8 cellular contexts compared by ENCODE assay signal in the genomic region with DNA sequence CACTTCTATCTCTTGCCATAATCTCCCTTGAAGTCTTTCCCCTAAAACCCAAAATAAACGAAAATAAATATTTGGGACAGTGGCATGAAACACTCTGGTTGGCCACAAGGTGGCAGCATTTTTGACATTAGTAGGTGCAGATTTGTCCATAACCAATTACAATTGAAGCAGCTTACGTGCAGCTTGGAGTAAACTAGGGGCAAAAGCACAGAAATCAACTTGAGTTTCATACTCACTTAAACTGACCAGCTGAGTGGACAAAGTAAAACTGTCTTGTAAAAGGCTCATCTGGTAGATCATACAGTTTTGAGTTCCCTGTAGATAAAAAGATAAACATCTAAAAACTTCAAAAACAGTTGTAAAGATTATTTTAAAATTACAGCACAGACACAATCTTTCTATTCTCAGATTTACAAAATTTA. TPM values are rescaled to one million over a fixed set of nuclear protein-coding genes. Genes with fewer than 3 reads are reported as not detected.
A peak's percentile ranks its signal among the peaks of the same experiment; 100 is the strongest.
DNase-seq lines count a peak whose midpoint lies in the region; ATAC-seq and TF ChIP-seq lines count a peak whose summit lies in the region.

No MANE protein-coding gene starts in this region.

- no peak overlapping the region for H2BK20ac ChIP-seq in IMR-90 (ENCODE audit: low read depth, low read length)

- H4K91ac ChIP-seq in IMR-90 (ENCODE audit: insufficient read depth, low read depth, low read length): no peak overlapping the region

- in situ Hi-C loops in IMR-90 (cut with MboI; ENCODE audit: low sequenced_read_pairs): no loop called here

- no CpG with 5 or more reads among the region's 2 CpGs for WGBS in IMR-90 (ENCODE audit: extremely low coverage in 2 of 2, insufficient read length in 1 of 2), 2 experiments

- peaks cover 43% of the 10 kb centered on the region for H3K36me3 Mint-ChIP-seq in activated naive CD4-positive, alpha-beta T cell treated with anti-CD3 and anti-CD28 coated beads, Interleukin-2, amount 10 ng/mL, durations not matched to agents 7 days and 5 days
- H3K36me3 Mint-ChIP-seq in glutamatergic neuron (ENCODE audit: unreplicated experiment): no peaks in the 10 kb centered on the region

- H3K79me1 ChIP-seq in IMR-90 (ENCODE audit: low read depth in 1 of 2, low read length in 2 of 2): no peaks in the 10 kb centered on the region

- H3K9me3 ChIP-seq in IMR-90 (ENCODE audit: control insufficient read depth, insufficient read depth, low read length) (no peaks in the 10 kb centered on the region), PC-3 (ENCODE audit: low read length) (no peaks in the 10 kb centered on the region)

- no peak overlapping the region for H2BK120ac ChIP-seq in IMR-90 (ENCODE audit: low read depth, low read length)

- H4K5ac ChIP-seq in IMR-90 (ENCODE audit: low read depth, low read length): no peak overlapping the region

- H2AK5ac ChIP-seq in IMR-90 (ENCODE audit: low read depth, low read length): no peak overlapping the region

- TF ChIP-seq CTCF in IMR-90 (conservative IDR thresholded peaks at IDR 0.05; ENCODE audit: low read depth, low read length) (peak; percentile 70), PC-3 (conservative IDR thresholded peaks at IDR 0.05; ENCODE audit: low read depth, low read length) (peak; percentile 82), glutamatergic neuron (IDR thresholded peaks at IDR 0.05; ENCODE audit: partially characterized antibody, unreplicated experiment) (peak; percentile 92)

- intact Hi-C loops in IMR-90 (cut with micrococcal nuclease): no loop called here
- intact Hi-C loops in PC-3 (cut with micrococcal nuclease): no loop called here

- H2BK5ac ChIP-seq in IMR-90 (ENCODE audit: low read depth, low read length, poor library complexity, severe bottlenecking): no peak overlapping the region

- peak; percentile 82 for ATAC-seq in IMR-90 (ENCODE audit: low read depth)
- ATAC-seq in PC-3: peak; percentile 35; the same call in 1 of the 2 replicates
- no peak for ATAC-seq in GM18498 (IDR thresholded peaks at IDR 0.05; ENCODE audit: unreplicated experiment)

- no peak overlapping the region for H2AK9ac ChIP-seq in IMR-90 (replicated peaks; ENCODE audit: low read depth, low read length, poor library complexity)

- TF ChIP-seq POLR2A in IMR-90 (IDR thresholded peaks at IDR 0.05; ENCODE audit: low read depth, low read length): no peak

- no peak overlapping the region for H3K4me2 ChIP-seq in IMR-90 (ENCODE audit: low read depth, low read length)
- no peak overlapping the region for H3K4me2 ChIP-seq in PC-3 (ENCODE audit: low read length)

- H3K23ac ChIP-seq in IMR-90 (ENCODE audit: low read depth, low read length): no peak overlapping the region

- H4K20me1 ChIP-seq in IMR-90 (ENCODE audit: insufficient read depth, low read length): 0 out of 2 replicates have a peak, but pooled peaks cover 4% of the 10 kb centered on the region
- no peaks in the 10 kb centered on the region for H4K20me1 ChIP-seq in PC-3 (ENCODE audit: low read length)

- H3K27me3 Mint-ChIP-seq in activated naive CD4-positive, alpha-beta T cell treated with anti-CD3 and anti-CD28 coated beads, Interleukin-2, amount 10 ng/mL, durations not matched to agents 7 days and 5 days: no peaks in the 10 kb centered on the region
- no peaks in the 10 kb centered on the region for H3K27me3 Mint-ChIP-seq in glutamatergic neuron (ENCODE audit: unreplicated experiment)

- no peak overlapping the region for H3K56ac ChIP-seq in IMR-90 (ENCODE audit: extremely low read depth, insufficient read depth, low read length)

- no peak overlapping the region for H3K14ac ChIP-seq in IMR-90 (replicated peaks; ENCODE audit: low read depth, low read length)

- H3K27me3 ChIP-seq in IMR-90 (ENCODE audit: control insufficient read depth, insufficient read depth, low read length): no peaks in the 10 kb centered on the region
- H3K27me3 ChIP-seq in PC-3 (ENCODE audit: low read length): no peaks in the 10 kb centered on the region

- H3K36me3 ChIP-seq in IMR-90 (ENCODE audit: control insufficient read depth, insufficient read depth, low read length) (peaks cover 44% of the 10 kb centered on the region), PC-3 (ENCODE audit: low read depth, low read length) (peaks cover 7% of the 10 kb centered on the region; the same call in 1 of the 2 replicates)

- CTCF ChIA-PET in IMR-90 (lab: Yijun Ruan, JAX) (interaction anchor here (0.6 kb wide), 1 partner anchor 1171 kb away, joined by 3 read pairs; no protein-coding TSS in a partner anchor), PC-3 (lab: Charles Lee) (interaction anchor here (0.5 kb wide), 1 partner anchor 302 kb away, joined by 7 read pairs; no protein-coding TSS in a partner anchor)
- CTCF ChIA-PET in activated naive CD4-positive, alpha-beta T cell treated with anti-CD3 and anti-CD28 coated beads, Interleukin-2, amount 10 ng/mL, durations not matched to agents 7 days and 5 days (lab: Charles Lee): interaction anchor here (0.7 to 0.9 kb wide), 6 partner anchors 15 to 519 kb away, joined by 3 to 6 read pairs (median 4); no protein-coding TSS in a partner anchor

- dilution Hi-C loops in IMR-90 (cut with HindIII; ENCODE audit: low sequenced_read_pairs, unreplicated experiment): no loop called here

- H3K9me1 ChIP-seq in IMR-90 (ENCODE audit: insufficient read depth, low read length): no peaks in the 10 kb centered on the region

- DNase-seq in DMS53 treated with DMSO at 0.1 percent for 48 hours (lab: John Stamatoyannopoulos, UW; ENCODE audit: unreplicated experiment): peak; percentile 18
- peak; percentile 69 for DNase-seq in IMR-90
- DNase-seq in PC-3: peak; percentile 55
- peak; percentile 55 for DNase-seq in activated naive CD4-positive, alpha-beta T cell treated with anti-CD3 and anti-CD28 coated beads, Interleukin-2, amount 10 ng/mL, durations not matched to agents 7 days and 5 days
- no peak for DNase-seq in glutamatergic neuron
- peak; percentile 43 for DNase-seq in retina
- DNase-seq in T1000 (lab: John Stamatoyannopoulos, UW): no peak

- H4K8ac ChIP-seq in IMR-90 (ENCODE audit: low read depth in 2 of 2, low read length in 2 of 2): no peak overlapping the region

- H3K9me2 ChIP-seq in PC-3 (replicated peaks; ENCODE audit: low read length): no peaks in the 10 kb centered on the region

- no peak overlapping the region for H3K9ac ChIP-seq in IMR-90 (ENCODE audit: low read depth, low read length)
- no peak overlapping the region for H3K9ac ChIP-seq in PC-3 (ENCODE audit: low read length)

- H3K9me3 Mint-ChIP-seq in activated naive CD4-positive, alpha-beta T cell treated with anti-CD3 and anti-CD28 coated beads, Interleukin-2, amount 10 ng/mL, durations not matched to agents 7 days and 5 days: no peaks in the 10 kb centered on the region
- no peaks in the 10 kb centered on the region for H3K9me3 Mint-ChIP-seq in glutamatergic neuron (ENCODE audit: unreplicated experiment)

- no peak overlapping the region for H3K27ac Mint-ChIP-seq in activated naive CD4-positive, alpha-beta T cell treated with anti-CD3 and anti-CD28 coated beads, Interleukin-2, amount 10 ng/mL, durations not matched to agents 7 days and 5 days
- no peak overlapping the region for H3K27ac Mint-ChIP-seq in glutamatergic neuron (ENCODE audit: unreplicated experiment)

- H3K4me1 ChIP-seq in IMR-90 (ENCODE audit: control insufficient read depth, insufficient read depth, low read length) (no peaks in the 10 kb centered on the region), PC-3 (ENCODE audit: insufficient read depth, low read length) (no peaks in the 10 kb centered on the region)

- H3K27ac ChIP-seq in IMR-90 (ENCODE audit: insufficient read depth, low read length) (no peak overlapping the region), PC-3 (ENCODE audit: low read length) (no peak overlapping the region)

- H3K4me3 ChIP-seq in IMR-90 (ENCODE audit: insufficient read depth, low read depth, low read length) (no peak overlapping the region), PC-3 (ENCODE audit: low read length) (no peak overlapping the region)

- no peak overlapping the region for H3K18ac ChIP-seq in IMR-90 (ENCODE audit: low read depth, low read length)

- H3K4me3 Mint-ChIP-seq in activated naive CD4-positive, alpha-beta T cell treated with anti-CD3 and anti-CD28 coated beads, Interleukin-2, amount 10 ng/mL, durations not matched to agents 7 days and 5 days: no peak overlapping the region
- no peak overlapping the region for H3K4me3 Mint-ChIP-seq in glutamatergic neuron (ENCODE audit: unreplicated experiment)

- H3K79me2 ChIP-seq in PC-3 (ENCODE audit: low read length): no peaks in the 10 kb centered on the region

- H3K4ac ChIP-seq in IMR-90 (ENCODE audit: low read depth, low read length): no peak overlapping the region

- POLR2A ChIA-PET in IMR-90 (lab: Charles Lee; ENCODE audit: unreplicated experiment) (no interaction called here), PC-3 (lab: Charles Lee; ENCODE audit: unreplicated experiment) (no interaction called here)

- H2AFZ ChIP-seq in IMR-90 (replicated peaks; ENCODE audit: low read length, poor library complexity) (no peak overlapping the region), PC-3 (ENCODE audit: low read length) (no peak overlapping the region)

- BruUV-seq in IMR-90 (replicated peaks; lab: Mats Ljungman, UMichigan): no TSS peak
- no TSS peak for BruUV-seq in PC-3 (replicated peaks; lab: Mats Ljungman, UMichigan)

- peaks cover 6% of the 10 kb centered on the region for H3K4me1 Mint-ChIP-seq in activated naive CD4-positive, alpha-beta T cell treated with anti-CD3 and anti-CD28 coated beads, Interleukin-2, amount 10 ng/mL, durations not matched to agents 7 days and 5 days
- no peaks in the 10 kb centered on the region for H3K4me1 Mint-ChIP-seq in glutamatergic neuron (ENCODE audit: low read depth, unreplicated experiment)

- H2BK15ac ChIP-seq in IMR-90 (ENCODE audit: low read depth, low read length): no peak overlapping the region

- H3F3A ChIP-seq in PC-3 (ENCODE audit: low read length, unreplicated experiment): no peaks in the 10 kb centered on the region

- TF ChIP-seq RAD21 in IMR-90 (IDR thresholded peaks at IDR 0.05; ENCODE audit: low read length): 0 out of 2 replicates have a peak, but pooled peaks have one; percentile 17

TF ChIP-seq in IMR-90, 13 proteins besides CTCF, POLR2A, EP300 and RAD21:
- TF ChIP-seq SMC3 (IDR thresholded peaks at IDR 0.05; ENCODE audit: low read depth, low read length) (peak; percentile 38), CHD1 (IDR thresholded peaks at IDR 0.05; ENCODE audit: low read depth, low read length) (no peak)

RNA-seq across cellular contexts. Expression of a gene that starts 18.8 kb away (rescaled TPM):
- total RNA-seq in IMR-90 (2012; rRNA removed): 30.6 and 123 TPM in 2 replicates
- 74.1 and 79.2 TPM in 2 replicates for polyA plus RNA-seq in IMR-90 (2012; rRNA removed)
- 59.1 and 65.9 TPM in 2 replicates for polyA plus RNA-seq in IMR-90 (2012; cell fraction: cytosol; rRNA removed)
- polyA plus RNA-seq in IMR-90 (2012; cell fraction: nucleus; rRNA removed; ENCODE audit: low replicate concordance): 17.9 and 79.5 TPM in 2 replicates
- total RNA-seq in PC-3 (2014; rRNA removed): 165 and 203 TPM in 2 replicates
- total RNA-seq in glutamatergic neuron (ENCODE audit: unreplicated experiment): 122 TPM

Comparison
In these comparisons a context has a peak if more than half of its experiments do, and no peak if none do; other contexts are left out.
1. DNase-seq: peak in DMS53 treated with DMSO at 0.1 percent for 48 hours (single experiment), IMR-90 (single experiment), PC-3 (single experiment), activated naive CD4-positive, alpha-beta T cell treated with anti-CD3 and anti-CD28 coated beads, Interleukin-2, amount 10 ng/mL, durations not matched to agents 7 days and 5 days (single experiment) and retina (single experiment); none in glutamatergic neuron (single experiment) and T1000 (single experiment).
2. Peak in every context shown above with its lines, with median percentiles within 50 percentile points of each other: CTCF ChIP-seq.